In genomic region chr11:46338636-46338987, GRCh38 we compare ENCODE assay signal across 9 cellular contexts. TPM values are rescaled to one million over a fixed set of nuclear protein-coding genes. Genes with fewer than 3 reads are reported as not detected.
DNase-seq lines count a peak whose midpoint lies in the region; ATAC-seq and TF ChIP-seq lines count a peak whose summit lies in the region.
"Had no signal": no experiment of that assay in that cellular context is flagged by ENCODE, and none has a peak within 500 bp of the region (broad histone marks: within the 10 kb centered on the region; RNA-seq: fewer than 3 reads in every experiment).

No MANE protein-coding gene starts in this region.

- H3K79me2 ChIP-seq in GM23248 (ENCODE audit: insufficient read depth): no peaks in the 10 kb centered on the region

- no peaks in the 10 kb centered on the region for H3K36me3 Mint-ChIP-seq in T-helper 17 cell (ENCODE audit: low read depth)

- H3K4me1 ChIP-seq in GM23248 (ENCODE audit: insufficient read depth): 0 out of 2 replicates have a peak, but pooled peaks cover 4% of the 10 kb centered on the region
- H3K4me1 ChIP-seq in Peyer's patch: peaks cover 0 to 3% (median under 1%) of the 10 kb centered on the region in 4 donors
- peaks cover 0 to 78% of the 10 kb centered on the region in 2 donors for H3K4me1 ChIP-seq in right atrium auricular region
- H3K4me1 ChIP-seq in rectal smooth muscle tissue (ENCODE audit: control insufficient read depth, insufficient read depth, low read length): peaks cover 13% of the 10 kb centered on the region

- DNase-seq in GM23248 (no peak), Peyer's patch (no peak), right atrium auricular region (ENCODE audit: low spot score) (no peak), AML-193 (lab: John Stamatoyannopoulos, UW) (no peak), T-helper 17 cell (no peak), hippocampal formation (lab: John Stamatoyannopoulos, UW) (no peak)

- peaks cover 34% of the 10 kb centered on the region for H3K4me1 Mint-ChIP-seq in T-helper 17 cell

- H3K36me3 ChIP-seq in GM23248 (ENCODE audit: low read depth): no peaks in the 10 kb centered on the region
- no peaks in the 10 kb centered on the region for H3K36me3 ChIP-seq in Peyer's patch
- no peaks in the 10 kb centered on the region for H3K36me3 ChIP-seq in right atrium auricular region
- no peaks in the 10 kb centered on the region for H3K36me3 ChIP-seq in rectal smooth muscle tissue (ENCODE audit: control insufficient read depth, insufficient read depth, low read length)

- H3K9me2 ChIP-seq in GM23248 (ENCODE audit: insufficient read depth): no peaks in the 10 kb centered on the region

- H3K9ac ChIP-seq in GM23248: no peak overlapping the region
- no peak overlapping the region for H3K9ac ChIP-seq in rectal smooth muscle tissue (ENCODE audit: low read length)

- TF ChIP-seq CTCF in Peyer's patch (IDR thresholded peaks at IDR 0.05): no peak
- TF ChIP-seq CTCF in right atrium auricular region (IDR thresholded peaks at IDR 0.05): no peak

- in situ Hi-C loops in GM23248 (cut with MboI): no loop called here

- TF ChIP-seq POLR2A in Peyer's patch (IDR thresholded peaks at IDR 0.05): no peak

- 26 to 29% methylated on average over 9 of the region's 9 CpGs for WGBS in GM23248 (ENCODE audit: low coverage in 1 of 2, low lambda C conversion rate in 2 of 2, missing lambda C conversion rate in 2 of 2), 2 experiments

- H3K27ac ChIP-seq in GM23248 (no peak overlapping the region), Peyer's patch (peak overlapping the region in 3 of 4 donors; percentile 9 to 33 (median 17)), right atrium auricular region (peak overlapping the region; percentile 83 to 97), rectal smooth muscle tissue (ENCODE audit: low read depth, low read length) (peak overlapping the region; percentile 63)

- H3K27me3 ChIP-seq in GM23248 (replicated peaks; ENCODE audit: insufficient read depth): no peaks in the 10 kb centered on the region; the same call in 1 of the 2 replicates
- peaks cover 0 to 4% of the 10 kb centered on the region in 2 donors for H3K27me3 ChIP-seq in Peyer's patch
- no peaks in the 10 kb centered on the region for H3K27me3 ChIP-seq in right atrium auricular region
- peaks cover 8% of the 10 kb centered on the region for H3K27me3 ChIP-seq in rectal smooth muscle tissue (ENCODE audit: control insufficient read depth, insufficient read depth, low read length)
- H3K27me3 ChIP-seq: body of pancreas had no signal

- no peaks in the 10 kb centered on the region for H3F3A ChIP-seq in GM23248 (ENCODE audit: insufficient read depth)

- H2AFZ ChIP-seq in GM23248: peak overlapping the region; percentile 34

- H3K4me2 ChIP-seq in GM23248 (ENCODE audit: unreplicated experiment): no peak overlapping the region

- no peaks in the 10 kb centered on the region for H3K27me3 Mint-ChIP-seq in T-helper 17 cell

- no peak overlapping the region for H3K4me3 Mint-ChIP-seq in T-helper 17 cell

- no peaks in the 10 kb centered on the region for H3K9me3 ChIP-seq in GM23248 (ENCODE audit: low read depth)
- H3K9me3 ChIP-seq in Peyer's patch: no peaks in the 10 kb centered on the region
- no peaks in the 10 kb centered on the region for H3K9me3 ChIP-seq in right atrium auricular region
- H3K9me3 ChIP-seq in T-helper 17 cell (ENCODE audit: control insufficient read depth, low read length, poor library complexity, severe bottlenecking): no peaks in the 10 kb centered on the region
- H3K9me3 ChIP-seq: body of pancreas had no signal

- H3K27ac Mint-ChIP-seq in T-helper 17 cell: no peak overlapping the region

- ATAC-seq in T-helper 17 cell: no peak
- ATAC-seq in HG03342 (IDR thresholded peaks at IDR 0.05; ENCODE audit: unreplicated experiment): no peak

- no peaks in the 10 kb centered on the region for H4K20me1 ChIP-seq in GM23248 (ENCODE audit: insufficient read depth)

- H3K4me3 ChIP-seq in GM23248 (peak overlapping the region; percentile 6; the same call in 1 of the 2 replicates), Peyer's patch (peak overlapping the region in 1 of 4 donors; percentile 8), right atrium auricular region (peak overlapping the region; percentile 13 to 36), rectal smooth muscle tissue (ENCODE audit: low read length) (peak overlapping the region; percentile 51)
- H3K4me3 ChIP-seq: body of pancreas had no signal

RNA-seq across cellular contexts. Expression of gene DGKZ, which starts 8.7 kb away (rescaled TPM):
- total RNA-seq in GM23248 (2014; rRNA removed; shearing (Covaris generic)): 50.7 and 62.7 TPM in 2 replicates
- polyA plus RNA-seq in GM23248 (2016; fragmentation: Nextera tagmentation; extraction: Ambion mirVana): 21.4 and 23.9 TPM in 2 replicates
- total RNA-seq in Peyer's patch (100 to 1,000 TPM; 104 to 270 (median 200) TPM), right atrium auricular region (100 to 1,000 TPM in 1 of 2 donors, 10 to 100 TPM in 1; 91.7 to 116 TPM), T-helper 17 cell (100 to 1,000 TPM; 194 to 196 TPM)

RNA-seq across cellular contexts. Expression of gene MDK, which starts 42.9 kb away (rescaled TPM):
- total RNA-seq in GM23248 (2014; rRNA removed; shearing (Covaris generic)): 2.7 and 10.7 TPM in 2 replicates
- polyA plus RNA-seq in GM23248 (2016; fragmentation: Nextera tagmentation; extraction: Ambion mirVana): 31.5 and 34.5 TPM in 2 replicates
- total RNA-seq in Peyer's patch (100 to 1,000 TPM in 3 of 4 donors, 10 to 100 TPM in 1; 22.3 to 340 (median 205) TPM), right atrium auricular region (10 to 100 TPM; 11.9 to 26.4 TPM), T-helper 17 cell (1 to 10 TPM; 2.6 to 3.7 TPM)

RNA-seq across cellular contexts. Expression of gene CHRM4, which starts 53.0 kb away (rescaled TPM):
- total RNA-seq in GM23248 (2014; rRNA removed; shearing (Covaris generic)): not detected in 2 replicates
- not detected in 2 replicates for polyA plus RNA-seq in GM23248 (2016; fragmentation: Nextera tagmentation; extraction: Ambion mirVana)
- total RNA-seq in Peyer's patch (10 to 100 TPM; 11.5 to 16.5 (median 13.0) TPM), right atrium auricular region (under 1 TPM in 1 of 2 donors, not detected in 1; 0.28 TPM), T-helper 17 cell (1 to 10 TPM; 4.3 to 4.8 TPM)
- total RNA-seq: body of pancreas had no signal
